1 cellular context compared by ENCODE assay signal in the genomic region with DNA sequence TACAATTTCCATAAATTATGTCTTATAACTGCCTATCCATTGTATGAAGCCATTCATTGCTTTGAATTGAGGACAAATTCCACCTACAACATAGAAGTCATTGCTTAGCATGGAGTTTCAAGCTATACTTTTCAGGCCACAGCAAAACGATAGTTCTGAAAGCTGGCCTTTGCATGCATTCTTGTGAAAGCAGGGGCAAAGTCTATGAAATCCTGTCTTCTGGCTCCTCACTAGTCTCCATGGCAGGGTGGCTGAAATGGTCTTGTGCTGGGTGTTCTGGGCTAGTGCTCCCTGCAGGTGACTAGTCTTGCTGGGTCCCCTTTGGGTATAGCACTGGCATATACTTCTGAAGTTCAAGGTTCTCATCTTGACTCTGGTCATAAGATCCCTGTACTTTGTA.
TF ChIP-seq lines count a peak whose summit lies in the region.

No MANE protein-coding gene starts in this region.

TF ChIP-seq in H1, 55 proteins besides CTCF, POLR2A, EP300 and RAD21 (continued from another document):
- TF ChIP-seq CTBP2 (IDR thresholded peaks at IDR 0.05; ENCODE audit: borderline replicate concordance, insufficient read depth, insufficient read length, low read length), result no peak
- no peak for TF ChIP-seq HDAC6 (IDR thresholded peaks at IDR 0.05; ENCODE audit: low read depth, low read length)
- TF ChIP-seq CREB1 (IDR thresholded peaks at IDR 0.05), result no peak
- no peak for TF ChIP-seq KDM4A (IDR thresholded peaks at IDR 0.05; ENCODE audit: low read depth, low read length, severe bottlenecking)
- TF ChIP-seq, protein P1, sequence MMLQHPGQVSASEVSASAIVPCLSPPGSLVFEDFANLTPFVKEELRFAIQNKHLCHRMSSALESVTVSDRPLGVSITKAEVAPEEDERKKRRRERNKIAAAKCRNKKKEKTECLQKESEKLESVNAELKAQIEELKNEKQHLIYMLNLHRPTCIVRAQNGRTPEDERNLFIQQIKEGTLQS (IDR thresholded peaks at IDR 0.05; ENCODE audit: insufficient read depth, low read depth, low read length), result no peak
- TF ChIP-seq FOSL1 (IDR thresholded peaks at IDR 0.05; ENCODE audit: insufficient read depth, low read depth, low read length), result no peak
